ENCODE assay signal across 18 cellular contexts in the genomic region with DNA sequence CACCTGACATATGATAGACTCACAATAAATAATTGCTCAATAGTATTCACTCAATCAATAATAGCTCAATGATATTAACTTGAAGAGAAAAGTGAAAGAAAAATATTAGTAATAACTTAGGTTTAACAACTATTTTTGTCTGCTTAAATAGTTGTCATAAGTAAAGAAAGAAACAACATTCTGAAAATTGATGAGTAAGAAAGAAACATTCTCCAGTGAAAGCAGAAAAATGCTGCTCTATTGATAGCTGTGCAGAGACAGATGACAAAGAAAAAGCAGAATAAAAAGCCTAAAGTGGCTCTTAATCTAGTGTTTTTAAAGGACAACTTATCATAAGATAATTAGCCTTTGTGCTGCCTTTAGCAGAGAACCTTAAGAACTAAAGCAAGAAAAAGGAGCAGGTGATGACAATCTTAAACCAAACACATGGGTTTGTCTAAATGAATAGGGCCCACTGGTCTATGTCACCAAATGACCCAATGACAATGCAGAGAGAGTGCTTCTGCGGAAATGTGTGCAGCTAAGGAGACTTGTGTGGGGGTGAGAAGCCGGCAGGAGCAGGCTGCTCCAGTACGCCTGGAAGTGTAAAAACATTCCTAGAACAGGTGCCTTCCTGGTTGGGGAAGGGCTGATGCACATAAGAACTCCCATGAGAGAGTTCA. TPM values are rescaled to one million over a fixed set of nuclear protein-coding genes. Genes with fewer than 3 reads are reported as not detected.
DNase-seq lines count a peak whose midpoint lies in the region; ATAC-seq, FAIRE-seq and TF ChIP-seq lines count a peak whose summit lies in the region.
"Had no signal": no experiment of that assay in that cellular context is flagged by ENCODE, and none has a peak within 500 bp of the region (broad histone marks: within the 10 kb centered on the region; RNA-seq: fewer than 3 reads in every experiment).

No MANE protein-coding gene starts in this region.

- H3K27ac ChIP-seq in uterus = no peak overlapping the region
- H3K27ac ChIP-seq: brain microvascular endothelial cell, heart left ventricle, thoracic aorta had no signal

- no peak for TF ChIP-seq POLR2A in uterus (IDR thresholded peaks at IDR 0.05)

- no peaks in the 10 kb centered on the region for H3K36me3 Mint-ChIP-seq in neural crest cell (ENCODE audit: low read depth)
- no peaks in the 10 kb centered on the region for H3K36me3 Mint-ChIP-seq in activated CD4-positive, alpha-beta T cell treated with anti-CD3 and anti-CD28 coated beads, Interleukin-2, amount 10 ng/mL, durations not matched to agents 24 days and 14 days (ENCODE audit: low read depth)
- H3K36me3 Mint-ChIP-seq: CD4-positive, alpha-beta memory T cell had no signal

- H3K4me3 Mint-ChIP-seq in neural crest cell = no peak overlapping the region
- no peak overlapping the region for H3K4me3 Mint-ChIP-seq in activated CD4-positive, alpha-beta T cell treated with anti-CD3 and anti-CD28 coated beads, Interleukin-2, amount 10 ng/mL, durations not matched to agents 24 days and 14 days
- H3K4me3 Mint-ChIP-seq: activated CD8-positive, alpha-beta T cell treated with anti-CD3 and anti-CD28 coated beads, Interleukin-2, amount 10 ng/mL, durations not matched to agents 7 days and 5 days; CD4-positive, alpha-beta memory T cell; nephron progenitor cell had no signal

- peaks cover 9% of the 10 kb centered on the region for H3K4me1 Mint-ChIP-seq in neural crest cell
- H3K4me1 Mint-ChIP-seq in activated CD4-positive, alpha-beta T cell treated with anti-CD3 and anti-CD28 coated beads, Interleukin-2, amount 10 ng/mL, durations not matched to agents 24 days and 14 days = no peaks in the 10 kb centered on the region
- H3K4me1 Mint-ChIP-seq: CD4-positive, alpha-beta memory T cell had no signal

- no peak overlapping the region for H3K4me3 ChIP-seq in uterus
- H3K4me3 ChIP-seq: heart left ventricle, thoracic aorta had no signal

- no peaks in the 10 kb centered on the region for H3K9me3 ChIP-seq in uterus
- H3K9me3 ChIP-seq: heart left ventricle, thoracic aorta had no signal

- no peak for TF ChIP-seq CTCF in neural crest cell (conservative IDR thresholded peaks at IDR 0.05)
- TF ChIP-seq CTCF in uterus (IDR thresholded peaks at IDR 0.05) = no peak

- DNase-seq in neural crest cell (ENCODE audit: low read depth, low spot score) (no peak), NAMALWA (ENCODE audit: low spot score) (no peak), uterus (no peak), urothelium cell line (ENCODE audit: low spot score) (no peak)
- DNase-seq in activated CD4-positive, alpha-beta T cell treated with anti-CD3 and anti-CD28 coated beads, Interleukin-2, amount 10 ng/mL, durations not matched to agents 24 days and 14 days = no peak
- DNase-seq: activated CD8-positive, alpha-beta T cell treated with anti-CD3 and anti-CD28 coated beads, Interleukin-2, amount 10 ng/mL, durations not matched to agents 7 days and 5 days; activated gamma-delta T cell treated with Interleukin-2 at 50 U/mL for 16 hours; brain microvascular endothelial cell; CD4-positive, alpha-beta memory T cell; GOT3; heart left ventricle; NCI-H1105; NCI-H524 treated with DMSO at 0.1 percent for 48 hours; nephron progenitor cell had no signal

- H3K4me1 ChIP-seq in uterus = no peaks in the 10 kb centered on the region
- H3K4me1 ChIP-seq: heart left ventricle had no signal

- FAIRE-seq in urothelium cell line (lab: Jason Lieb, UNC) = no peak

- ATAC-seq in GM18909 (IDR thresholded peaks at IDR 0.05; ENCODE audit: poor library complexity, unreplicated experiment) = peak; percentile 70
- ATAC-seq in HG02571 (IDR thresholded peaks at IDR 0.05; ENCODE audit: unreplicated experiment) = peak; percentile 77
- ATAC-seq in HG03196 (IDR thresholded peaks at IDR 0.05; ENCODE audit: unreplicated experiment) = peak; percentile 45
- ATAC-seq: activated CD8-positive, alpha-beta T cell treated with anti-CD3 and anti-CD28 coated beads, Interleukin-2, amount 10 ng/mL, durations not matched to agents 7 days and 5 days had no signal

- no peaks in the 10 kb centered on the region for H3K27me3 Mint-ChIP-seq in neural crest cell (ENCODE audit: low read depth)
- H3K27me3 Mint-ChIP-seq in activated CD4-positive, alpha-beta T cell treated with anti-CD3 and anti-CD28 coated beads, Interleukin-2, amount 10 ng/mL, durations not matched to agents 24 days and 14 days = no peaks in the 10 kb centered on the region

- H3K27ac Mint-ChIP-seq in neural crest cell (ENCODE audit: unreplicated experiment) = peak overlapping the region; percentile 58
- H3K27ac Mint-ChIP-seq in activated CD4-positive, alpha-beta T cell treated with anti-CD3 and anti-CD28 coated beads, Interleukin-2, amount 10 ng/mL, durations not matched to agents 24 days and 14 days = no peak overlapping the region
- H3K27ac Mint-ChIP-seq: activated CD8-positive, alpha-beta T cell treated with anti-CD3 and anti-CD28 coated beads, Interleukin-2, amount 10 ng/mL, durations not matched to agents 7 days and 5 days; nephron progenitor cell had no signal

- H3K9me3 Mint-ChIP-seq in neural crest cell = no peaks in the 10 kb centered on the region
- H3K9me3 Mint-ChIP-seq in activated CD4-positive, alpha-beta T cell treated with anti-CD3 and anti-CD28 coated beads, Interleukin-2, amount 10 ng/mL, durations not matched to agents 24 days and 14 days = no peaks in the 10 kb centered on the region
- H3K9me3 Mint-ChIP-seq: CD4-positive, alpha-beta memory T cell; nephron progenitor cell had no signal

- intact Hi-C loops in activated CD4-positive, alpha-beta T cell treated with anti-CD3 and anti-CD28 coated beads, Interleukin-2, amount 10 ng/mL, durations not matched to agents 24 days and 14 days (cut with micrococcal nuclease) = no loop called here
- intact Hi-C loops in uterus (cut with DNase I; ENCODE audit: low total_unique reads) = no loop called here

- H3K27me3 ChIP-seq in uterus = no peaks in the 10 kb centered on the region
- H3K27me3 ChIP-seq: brain microvascular endothelial cell, heart left ventricle had no signal

- no peaks in the 10 kb centered on the region for H3K36me3 ChIP-seq in uterus
- H3K36me3 ChIP-seq: brain microvascular endothelial cell, heart left ventricle, thoracic aorta had no signal

RNA-seq across cellular contexts. Expression of a gene that starts 13.2 kb away (rescaled TPM):
- 0.09 and 0.37 TPM in 2 replicates for total RNA-seq in neural crest cell
- 0.23 and 0.66 TPM in 2 replicates for total RNA-seq in activated CD4-positive, alpha-beta T cell treated with anti-CD3 and anti-CD28 coated beads, Interleukin-2, amount 10 ng/mL, durations not matched to agents 24 days and 14 days
- total RNA-seq in uterus = 10 to 100 TPM in 2 of 4 donors, 1 to 10 TPM in 2; 5.0 to 14.1 (median 10.1) TPM
- total RNA-seq: activated CD8-positive, alpha-beta T cell treated with anti-CD3 and anti-CD28 coated beads, Interleukin-2, amount 10 ng/mL, durations not matched to agents 7 days and 5 days had no signal
